ENCODE assay signal across 1 cellular context in genomic region chr12:116675339-116676107, GRCh38.
TF ChIP-seq lines count a peak whose summit lies in the region.

No MANE protein-coding gene starts in this region.

TF ChIP-seq in HepG2, 621 proteins besides CTCF, POLR2A, EP300 and RAD21 (continued from another document):
- TF ChIP-seq NFAT5 (CRISPR knock-in tag; IDR thresholded peaks at IDR 0.05) (no peak), MAZ (IDR thresholded peaks at IDR 0.05; ENCODE audit: borderline replicate concordance, low read depth, low read length) (no peak), MAZ (CRISPR knock-in tag; IDR thresholded peaks at IDR 0.05; ENCODE audit: low read depth) (no peak), HOXA5 (CRISPR knock-in tag; IDR thresholded peaks at IDR 0.05) (no peak), ZNF556 (CRISPR knock-in tag; IDR thresholded peaks at IDR 0.05; ENCODE audit: borderline replicate concordance) (no peak), NBN (conservative IDR thresholded peaks at IDR 0.05) (no peak), HMGA1 (CRISPR knock-in tag; conservative IDR thresholded peaks at IDR 0.05) (no peak), NFKB2 (CRISPR knock-in tag; IDR thresholded peaks at IDR 0.05; ENCODE audit: borderline replicate concordance) (no peak), ZNF24 (IDR thresholded peaks at IDR 0.05) (no peak), KDM2A (CRISPR knock-in tag; IDR thresholded peaks at IDR 0.05; ENCODE audit: borderline replicate concordance, low read depth) (no peak), ZNF747 (CRISPR knock-in tag; IDR thresholded peaks at IDR 0.05; ENCODE audit: borderline replicate concordance) (no peak), TGIF2 (CRISPR knock-in tag; IDR thresholded peaks at IDR 0.05) (no peak), TAF15 (IDR thresholded peaks at IDR 0.05; ENCODE audit: low read depth, low read length, poor library complexity, severe bottlenecking) (no peak), SNAI1 (CRISPR knock-in tag; IDR thresholded peaks at IDR 0.05; ENCODE audit: borderline replicate concordance) (no peak), NFYC (CRISPR knock-in tag; IDR thresholded peaks at IDR 0.05) (no peak), KMT2B (CRISPR knock-in tag; IDR thresholded peaks at IDR 0.05) (no peak), KLF13 (CRISPR knock-in tag; IDR thresholded peaks at IDR 0.05) (no peak)
- TF ChIP-seq, protein P1, sequence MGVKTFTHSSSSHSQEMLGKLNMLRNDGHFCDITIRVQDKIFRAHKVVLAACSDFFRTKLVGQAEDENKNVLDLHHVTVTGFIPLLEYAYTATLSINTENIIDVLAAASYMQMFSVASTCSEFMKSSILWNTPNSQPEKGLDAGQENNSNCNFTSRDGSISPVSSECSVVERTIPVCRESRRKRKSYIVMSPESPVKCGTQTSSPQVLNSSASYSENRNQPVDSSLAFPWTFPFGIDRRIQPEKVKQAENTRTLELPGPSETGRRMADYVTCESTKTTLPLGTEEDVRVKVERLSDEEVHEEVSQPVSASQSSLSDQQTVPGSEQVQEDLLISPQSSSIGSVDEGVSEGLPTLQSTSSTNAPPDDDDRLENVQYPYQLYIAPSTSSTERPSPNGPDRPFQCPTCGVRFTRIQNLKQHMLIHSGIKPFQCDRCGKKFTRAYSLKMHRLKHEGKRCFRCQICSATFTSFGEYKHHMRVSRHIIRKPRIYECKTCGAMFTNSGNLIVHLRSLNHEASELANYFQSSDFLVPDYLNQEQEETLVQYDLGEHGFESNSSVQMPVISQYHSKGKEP (CRISPR knock-in tag; IDR thresholded peaks at IDR 0.05): no peak
- TF ChIP-seq, protein P2, sequence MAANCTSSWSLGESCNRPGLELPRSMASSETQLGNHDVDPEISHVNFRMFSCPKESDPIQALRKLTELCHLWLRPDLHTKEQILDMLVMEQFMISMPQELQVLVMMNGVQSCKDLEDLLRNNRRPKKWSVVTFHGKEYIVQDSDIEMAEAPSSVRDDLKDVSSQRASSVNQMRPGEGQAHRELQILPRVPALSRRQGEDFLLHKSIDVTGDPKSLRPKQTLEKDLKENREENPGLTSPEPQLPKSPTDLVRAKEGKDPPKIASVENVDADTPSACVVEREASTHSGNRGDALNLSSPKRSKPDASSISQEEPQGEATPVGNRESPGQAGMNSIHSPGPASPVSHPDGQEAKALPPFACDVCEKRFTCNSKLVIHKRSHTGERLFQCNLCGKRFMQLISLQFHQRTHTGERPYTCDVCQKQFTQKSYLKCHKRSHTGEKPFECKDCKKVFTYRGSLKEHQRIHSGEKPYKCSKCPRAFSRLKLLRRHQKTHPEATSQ (CRISPR knock-in tag; IDR thresholded peaks at IDR 0.05; ENCODE audit: borderline replicate concordance): no peak
- TF ChIP-seq, protein P3, sequence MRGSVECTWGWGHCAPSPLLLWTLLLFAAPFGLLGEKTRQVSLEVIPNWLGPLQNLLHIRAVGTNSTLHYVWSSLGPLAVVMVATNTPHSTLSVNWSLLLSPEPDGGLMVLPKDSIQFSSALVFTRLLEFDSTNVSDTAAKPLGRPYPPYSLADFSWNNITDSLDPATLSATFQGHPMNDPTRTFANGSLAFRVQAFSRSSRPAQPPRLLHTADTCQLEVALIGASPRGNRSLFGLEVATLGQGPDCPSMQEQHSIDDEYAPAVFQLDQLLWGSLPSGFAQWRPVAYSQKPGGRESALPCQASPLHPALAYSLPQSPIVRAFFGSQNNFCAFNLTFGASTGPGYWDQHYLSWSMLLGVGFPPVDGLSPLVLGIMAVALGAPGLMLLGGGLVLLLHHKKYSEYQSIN (CRISPR knock-in tag; IDR thresholded peaks at IDR 0.05; ENCODE audit: borderline replicate concordance): no peak
- TF ChIP-seq, protein P4, sequence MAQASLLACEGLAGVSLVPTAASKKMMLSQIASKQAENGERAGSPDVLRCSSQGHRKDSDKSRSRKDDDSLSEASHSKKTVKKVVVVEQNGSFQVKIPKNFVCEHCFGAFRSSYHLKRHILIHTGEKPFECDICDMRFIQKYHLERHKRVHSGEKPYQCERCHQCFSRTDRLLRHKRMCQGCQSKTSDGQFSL (CRISPR knock-in tag; IDR thresholded peaks at IDR 0.05): no peak
- TF ChIP-seq, protein P5, sequence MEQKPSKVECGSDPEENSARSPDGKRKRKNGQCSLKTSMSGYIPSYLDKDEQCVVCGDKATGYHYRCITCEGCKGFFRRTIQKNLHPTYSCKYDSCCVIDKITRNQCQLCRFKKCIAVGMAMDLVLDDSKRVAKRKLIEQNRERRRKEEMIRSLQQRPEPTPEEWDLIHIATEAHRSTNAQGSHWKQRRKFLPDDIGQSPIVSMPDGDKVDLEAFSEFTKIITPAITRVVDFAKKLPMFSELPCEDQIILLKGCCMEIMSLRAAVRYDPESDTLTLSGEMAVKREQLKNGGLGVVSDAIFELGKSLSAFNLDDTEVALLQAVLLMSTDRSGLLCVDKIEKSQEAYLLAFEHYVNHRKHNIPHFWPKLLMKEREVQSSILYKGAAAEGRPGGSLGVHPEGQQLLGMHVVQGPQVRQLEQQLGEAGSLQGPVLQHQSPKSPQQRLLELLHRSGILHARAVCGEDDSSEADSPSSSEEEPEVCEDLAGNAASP (CRISPR knock-in tag; IDR thresholded peaks at IDR 0.05; ENCODE audit: borderline replicate concordance): no peak
